1 cellular context compared by ENCODE assay signal in genomic region chr7:22698762-22699161, GRCh38.
TF ChIP-seq lines count a peak whose summit lies in the region.

No MANE protein-coding gene starts in this region.

TF ChIP-seq in H1, 55 proteins besides CTCF, POLR2A, EP300 and RAD21:
- TF ChIP-seq TAF1 (IDR thresholded peaks at IDR 0.05; ENCODE audit: low read depth, low read length) (no peak), CREB1 (IDR thresholded peaks at IDR 0.05) (no peak), GTF2F1 (IDR thresholded peaks at IDR 0.05; ENCODE audit: borderline replicate concordance, low read depth, low read length) (no peak), SP4 (IDR thresholded peaks at IDR 0.05; ENCODE audit: low read length) (no peak), CBX5 (IDR thresholded peaks at IDR 0.05; ENCODE audit: low read depth, low read length) (no peak), ZNF274 (IDR thresholded peaks at IDR 0.05; ENCODE audit: borderline replicate concordance, extremely low read depth, low read length) (no peak), GABPA (IDR thresholded peaks at IDR 0.05; ENCODE audit: borderline replicate concordance, insufficient read depth, low read length) (no peak), RBBP5 (IDR thresholded peaks at IDR 0.05; ENCODE audit: borderline replicate concordance, low read depth, low read length) (no peak), MAFK (IDR thresholded peaks at IDR 0.05; ENCODE audit: low read depth, low read length) (no peak), ATF3 (IDR thresholded peaks at IDR 0.05; ENCODE audit: insufficient read depth, low read depth, low read length) (no peak), USF2 (IDR thresholded peaks at IDR 0.05; ENCODE audit: low read length) (no peak), SP1 (IDR thresholded peaks at IDR 0.05; ENCODE audit: low read depth, low read length) (no peak), CTBP2 (IDR thresholded peaks at IDR 0.05; ENCODE audit: borderline replicate concordance, insufficient read depth, insufficient read length, low read length) (no peak), SIRT6 (IDR thresholded peaks at IDR 0.05; ENCODE audit: low read length) (no peak), RFX5 (IDR thresholded peaks at IDR 0.05; ENCODE audit: borderline replicate concordance, low read depth, low read length) (no peak), KDM5A (IDR thresholded peaks at IDR 0.05; ENCODE audit: low read length) (no peak), MAX (IDR thresholded peaks at IDR 0.05) (no peak), NANOG (IDR thresholded peaks at IDR 0.05; ENCODE audit: insufficient read depth, low read depth, low read length, poor library complexity, severe bottlenecking) (no peak)
TF ChIP-seq in H1: peak in this region for 0.
